In genomic region chr1:160711528-160712311, GRCh38 we compare ENCODE assay signal across 8 cellular contexts. TPM values are rescaled to one million over a fixed set of nuclear protein-coding genes. Genes with fewer than 3 reads are reported as not detected.
A peak's percentile ranks its signal among the peaks of the same experiment; 100 is the strongest.
DNase-seq lines count a peak whose midpoint lies in the region; ATAC-seq, FAIRE-seq and TF ChIP-seq lines count a peak whose summit lies in the region.

A gene with protein sequence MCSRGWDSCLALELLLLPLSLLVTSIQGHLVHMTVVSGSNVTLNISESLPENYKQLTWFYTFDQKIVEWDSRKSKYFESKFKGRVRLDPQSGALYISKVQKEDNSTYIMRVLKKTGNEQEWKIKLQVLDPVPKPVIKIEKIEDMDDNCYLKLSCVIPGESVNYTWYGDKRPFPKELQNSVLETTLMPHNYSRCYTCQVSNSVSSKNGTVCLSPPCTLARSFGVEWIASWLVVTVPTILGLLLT (minus strand): TSS chr1:160711822. CDS start chr1:160711763, 59 bp downstream.

- H3K9me3 ChIP-seq in hepatocyte (ENCODE audit: low read depth) = no peaks in the 10 kb centered on the region

- H3K36me3 Mint-ChIP-seq in T-helper 2 cell treated with Interferon-gamma antibody and Interleukin-4, amounts not matched to agents 5 μg/mL and 100 μg/mL, for 36 hours (ENCODE audit: low read depth) = peaks cover 9% of the 10 kb centered on the region

- H3K4me2 ChIP-seq in hepatocyte = peak within 1 kb of the TSS; percentile 27

- H3K9me3 Mint-ChIP-seq in T-helper 2 cell treated with Interferon-gamma antibody and Interleukin-4, amounts not matched to agents 5 μg/mL and 100 μg/mL, for 36 hours = no peaks in the 10 kb centered on the region

- peaks cover 27% of the 10 kb centered on the region for H3K4me1 Mint-ChIP-seq in T-helper 2 cell treated with Interferon-gamma antibody and Interleukin-4, amounts not matched to agents 5 μg/mL and 100 μg/mL, for 36 hours (ENCODE audit: low read depth)

- no peak for DNase-seq in GM12891 (ENCODE audit: insufficient read length, low spot score)
- DNase-seq in T-helper 2 cell treated with Interferon-gamma antibody and Interleukin-4, amounts not matched to agents 5 μg/mL and 100 μg/mL, for 36 hours (ENCODE audit: low spot score) = peak; percentile 54
- DNase-seq in hepatocyte (ENCODE audit: low spot score) = no peak
- no peak for DNase-seq in cortex of kidney (lab: John Stamatoyannopoulos, UW)
- DNase-seq in hippocampal formation (lab: John Stamatoyannopoulos, UW) = no peak
- DNase-seq in frontal cortex (ENCODE audit: low spot score in 2 of 2) = no peak
- no peak for DNase-seq in kidney tubule cell (ENCODE audit: low spot score)

- TF ChIP-seq POLR2A in GM12891 (IDR thresholded peaks at IDR 0.05; ENCODE audit: low read depth, low read length) = peak; percentile 67; the same call in 1 of the 2 replicates

- no peak within 1 kb of the TSS for H3K27ac ChIP-seq in hepatocyte

- no peak for TF ChIP-seq CTCF in hepatocyte (IDR thresholded peaks at IDR 0.05; ENCODE audit: poor library complexity)

- H3K27me3 Mint-ChIP-seq in T-helper 2 cell treated with Interferon-gamma antibody and Interleukin-4, amounts not matched to agents 5 μg/mL and 100 μg/mL, for 36 hours (ENCODE audit: low read depth) = no peaks in the 10 kb centered on the region

- peak; percentile 92 for FAIRE-seq in GM12891 (lab: Jason Lieb, UNC)
- FAIRE-seq in frontal cortex (lab: Jason Lieb, UNC) = no peak

- no peaks in the 10 kb centered on the region for H3K36me3 ChIP-seq in hepatocyte (replicated peaks; ENCODE audit: insufficient read depth, low read depth)

- no peaks in the 10 kb centered on the region for H3K9me2 ChIP-seq in hepatocyte (replicated peaks; ENCODE audit: insufficient read depth)

- 49% methylated on average over 9 of the region's 9 CpGs for WGBS in hepatocyte (ENCODE audit: low lambda C conversion rate, missing lambda C conversion rate)

- H4K20me1 ChIP-seq in hepatocyte (ENCODE audit: insufficient read depth, poor library complexity, severe bottlenecking) = no peaks in the 10 kb centered on the region

- H3K4me1 ChIP-seq in hepatocyte (ENCODE audit: insufficient read depth) = peaks cover 4% of the 10 kb centered on the region

- H2AFZ ChIP-seq in hepatocyte = peak within 1 kb of the TSS; percentile 24

- no peaks in the 10 kb centered on the region for H3K79me2 ChIP-seq in hepatocyte

- H3K4me3 ChIP-seq in hepatocyte = no peak within 1 kb of the TSS

- no peak within 1 kb of the TSS for H3K27ac Mint-ChIP-seq in T-helper 2 cell treated with Interferon-gamma antibody and Interleukin-4, amounts not matched to agents 5 μg/mL and 100 μg/mL, for 36 hours

- H3K4me3 Mint-ChIP-seq in T-helper 2 cell treated with Interferon-gamma antibody and Interleukin-4, amounts not matched to agents 5 μg/mL and 100 μg/mL, for 36 hours = no peak within 1 kb of the TSS

- no peaks in the 10 kb centered on the region for H3K27me3 ChIP-seq in hepatocyte

- ATAC-seq in HG02870 (IDR thresholded peaks at IDR 0.05; ENCODE audit: unreplicated experiment) = peak; percentile 42

TF ChIP-seq in GM12891, 5 proteins besides CTCF, POLR2A, EP300 and RAD21:
- TF ChIP-seq PAX5 (IDR thresholded peaks at IDR 0.05; ENCODE audit: insufficient read depth, low read length, severe bottlenecking) = no peak
- TF ChIP-seq POU2F2 (IDR thresholded peaks at IDR 0.05; ENCODE audit: low read depth, low read length) = no peak
- TF ChIP-seq TAF1 (IDR thresholded peaks at IDR 0.05; ENCODE audit: low read depth, low read length) = peak; percentile 55
- no peak for TF ChIP-seq SPI1 (IDR thresholded peaks at IDR 0.05; ENCODE audit: low read depth, low read length)
- TF ChIP-seq POLR2AphosphoS5 (IDR thresholded peaks at IDR 0.05; ENCODE audit: low read depth, low read length) = peak; percentile 65; the same call in 1 of the 2 replicates

RNA-seq across cellular contexts. Expression of the gene that starts here (rescaled TPM):
- 614 TPM for polyA plus RNA-seq in GM12891 (2012; ENCODE audit: low read depth, missing spikeins)
- total RNA-seq in hepatocyte (0.30 and 0.68 TPM in 2 replicates), frontal cortex (0.82 TPM)
- polyA plus RNA-seq in hepatocyte = not detected in 2 replicates
